ENCODE assay signal across 18 cellular contexts in the genomic region with DNA sequence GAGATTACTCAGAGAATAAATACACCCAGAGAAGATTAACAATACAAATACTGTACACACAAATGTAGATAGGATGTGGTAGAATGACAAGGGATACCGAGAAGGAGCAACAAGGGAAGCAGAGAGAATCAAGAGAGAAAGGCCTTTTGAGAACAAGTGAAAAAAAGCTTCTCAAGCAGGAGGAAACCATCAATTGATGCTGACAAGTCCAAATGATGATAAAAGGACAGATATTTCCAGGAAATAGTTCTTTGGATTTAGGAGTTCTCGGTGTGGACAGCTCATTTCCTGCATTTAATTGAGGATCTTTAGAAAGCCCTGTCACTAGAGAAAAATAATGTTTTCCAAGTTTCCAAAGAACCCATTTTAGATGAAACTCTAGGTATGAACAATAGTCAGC. TPM values are rescaled to one million over a fixed set of nuclear protein-coding genes. Genes with fewer than 3 reads are reported as not detected.
DNase-seq lines count a peak whose midpoint lies in the region; ATAC-seq and TF ChIP-seq lines count a peak whose summit lies in the region.
"Had no signal": no experiment of that assay in that cellular context is flagged by ENCODE, and none has a peak within 500 bp of the region (broad histone marks: within the 10 kb centered on the region; RNA-seq: fewer than 3 reads in every experiment).

No MANE protein-coding gene starts in this region.

- no peak overlapping the region for H3K4me3 Mint-ChIP-seq in CD8-positive, alpha-beta memory T cell
- H3K4me3 Mint-ChIP-seq: CD4-positive, CD25-positive, alpha-beta regulatory T cell; H9; IgD-negative memory B cell had no signal

- no peak overlapping the region for H3K4me2 ChIP-seq in osteoblast (ENCODE audit: insufficient read depth, low read length)
- H3K4me2 ChIP-seq: BLaER1 treated with 17β-estradiol and CSF1 and Interleukin-3, amounts not matched to agents 10 nM and 100 nM had no signal

- peaks cover 0 to 2% of the 10 kb centered on the region in 2 donors for H3K27me3 Mint-ChIP-seq in CD8-positive, alpha-beta memory T cell
- H3K27me3 Mint-ChIP-seq: IgD-negative memory B cell had no signal

- H3K9me3 ChIP-seq in right atrium auricular region (no peaks in the 10 kb centered on the region), mesodermal cell (ENCODE audit: control insufficient read depth, low read length) (no peaks in the 10 kb centered on the region), osteoblast (ENCODE audit: low read depth, low read length) (no peaks in the 10 kb centered on the region)
- no peaks in the 10 kb centered on the region for H3K9me3 ChIP-seq in effector memory CD4-positive, alpha-beta T cell (ENCODE audit: control insufficient read depth, low read length)
- H3K9me3 ChIP-seq in CD8-positive, alpha-beta memory T cell (ENCODE audit: low read length) = no peaks in the 10 kb centered on the region
- H3K9me3 ChIP-seq: BLaER1 treated with 17β-estradiol and CSF1 and Interleukin-3, amounts not matched to agents 10 nM and 100 nM had no signal

- H3K79me2 ChIP-seq in osteoblast (ENCODE audit: insufficient read depth, low read length) = no peaks in the 10 kb centered on the region

- POLR2A ChIA-PET in CD8-positive, alpha-beta memory T cell (lab: Charles Lee) = no interaction called here

- H3K4me1 Mint-ChIP-seq in CD8-positive, alpha-beta memory T cell = peaks cover 0 to 5% (median 4%) of the 10 kb centered on the region in 3 donors
- H3K4me1 Mint-ChIP-seq: CD4-positive, CD25-positive, alpha-beta regulatory T cell had no signal

- H3K36me3 Mint-ChIP-seq in CD8-positive, alpha-beta memory T cell = peaks cover 0 to 2% (median 0%) of the 10 kb centered on the region in 3 donors
- H3K36me3 Mint-ChIP-seq: CD4-positive, CD25-positive, alpha-beta regulatory T cell; IgD-negative memory B cell had no signal

- H3K36me3 ChIP-seq in right atrium auricular region (no peaks in the 10 kb centered on the region), mesodermal cell (ENCODE audit: control insufficient read depth, insufficient read depth, low read length) (no peaks in the 10 kb centered on the region), osteoblast (ENCODE audit: insufficient read depth, low read length) (no peaks in the 10 kb centered on the region)
- no peaks in the 10 kb centered on the region for H3K36me3 ChIP-seq in effector memory CD4-positive, alpha-beta T cell (ENCODE audit: control insufficient read depth, insufficient read depth, low read length)
- H3K36me3 ChIP-seq in CD8-positive, alpha-beta memory T cell (ENCODE audit: insufficient read depth, low read length) = no peaks in the 10 kb centered on the region
- H3K36me3 ChIP-seq: BLaER1 treated with 17β-estradiol and CSF1 and Interleukin-3, amounts not matched to agents 10 nM and 100 nM had no signal

- H3K9me3 Mint-ChIP-seq in CD8-positive, alpha-beta memory T cell = no peaks in the 10 kb centered on the region
- H3K9me3 Mint-ChIP-seq: H9, IgD-negative memory B cell had no signal

- ATAC-seq in Right ventricle myocardium superior (ENCODE audit: poor library complexity) = peak; percentile 15

- no peak for TF ChIP-seq CTCF in right atrium auricular region (IDR thresholded peaks at IDR 0.05)
- no peak for TF ChIP-seq CTCF in fibroblast of pulmonary artery (IDR thresholded peaks at IDR 0.05; ENCODE audit: low read length, missing control alignments)
- no peak for TF ChIP-seq CTCF in osteoblast (IDR thresholded peaks at IDR 0.05; ENCODE audit: extremely low read depth, low read depth, low read length)

- H3K4me3 ChIP-seq in right atrium auricular region = no peak overlapping the region
- no peak overlapping the region for H3K4me3 ChIP-seq in fibroblast of pulmonary artery (replicated peaks; ENCODE audit: low read depth, low read length)
- H3K4me3 ChIP-seq in mesodermal cell (ENCODE audit: extremely low read depth, insufficient read depth, low read length, poor library complexity, severe bottlenecking) = no peak overlapping the region
- no peak overlapping the region for H3K4me3 ChIP-seq in effector memory CD4-positive, alpha-beta T cell (ENCODE audit: insufficient read depth, low read depth, low read length, poor library complexity, severe bottlenecking)
- H3K4me3 ChIP-seq in CD8-positive, alpha-beta memory T cell (ENCODE audit: low read length) = no peak overlapping the region
- no peak overlapping the region for H3K4me3 ChIP-seq in osteoblast (ENCODE audit: insufficient read depth, low read length)
- H3K4me3 ChIP-seq: BLaER1 treated with 17β-estradiol and CSF1 and Interleukin-3, amounts not matched to agents 10 nM and 100 nM had no signal

- H3K27me3 ChIP-seq in right atrium auricular region (no peaks in the 10 kb centered on the region), osteoblast (ENCODE audit: insufficient read depth, low read length) (no peaks in the 10 kb centered on the region)
- no peaks in the 10 kb centered on the region for H3K27me3 ChIP-seq in effector memory CD4-positive, alpha-beta T cell (replicated peaks; ENCODE audit: control insufficient read depth, insufficient read depth, low read length, poor library complexity, severe bottlenecking)
- no peaks in the 10 kb centered on the region for H3K27me3 ChIP-seq in CD8-positive, alpha-beta memory T cell (ENCODE audit: insufficient read depth, low read length, poor library complexity, severe bottlenecking)
- H3K27me3 ChIP-seq: BLaER1 treated with 17β-estradiol and CSF1 and Interleukin-3, amounts not matched to agents 10 nM and 100 nM had no signal

- no peak overlapping the region for H2AFZ ChIP-seq in osteoblast (ENCODE audit: low read length)

- no peaks in the 10 kb centered on the region for H4K20me1 ChIP-seq in osteoblast (ENCODE audit: insufficient read depth, low read length)
- H4K20me1 ChIP-seq: BLaER1 treated with 17β-estradiol and CSF1 and Interleukin-3, amounts not matched to agents 10 nM and 100 nM had no signal

- CTCF ChIA-PET in CD8-positive, alpha-beta memory T cell (lab: Charles Lee) = no interaction called here

- no peak overlapping the region for H3K27ac ChIP-seq in right atrium auricular region
- H3K27ac ChIP-seq in mesodermal cell (ENCODE audit: low read depth, low read length, severe bottlenecking) = peak overlapping the region; percentile 17
- no peak overlapping the region for H3K27ac ChIP-seq in effector memory CD4-positive, alpha-beta T cell (ENCODE audit: insufficient read depth, low read length, poor library complexity, severe bottlenecking)
- no peak overlapping the region for H3K27ac ChIP-seq in CD8-positive, alpha-beta memory T cell (ENCODE audit: low read depth, low read length)
- no peak overlapping the region for H3K27ac ChIP-seq in osteoblast (ENCODE audit: low read depth, low read length)
- H3K27ac ChIP-seq: 22Rv1; BLaER1 treated with 17β-estradiol and CSF1 and Interleukin-3, amounts not matched to agents 10 nM and 100 nM had no signal

- WGBS in mesodermal cell (ENCODE audit: insufficient coverage in 2 of 2), 2 experiments = 61 to 90% methylated on average over 2 of the region's 2 CpGs

- H3K4me1 ChIP-seq in right atrium auricular region = no peaks in the 10 kb centered on the region
- H3K4me1 ChIP-seq in mesodermal cell (ENCODE audit: control insufficient read depth, insufficient read depth, low read length, poor library complexity, severe bottlenecking) = peaks cover 8% of the 10 kb centered on the region
- H3K4me1 ChIP-seq in effector memory CD4-positive, alpha-beta T cell (ENCODE audit: control insufficient read depth, insufficient read depth, low read length, poor library complexity, severe bottlenecking) = no peaks in the 10 kb centered on the region
- no peaks in the 10 kb centered on the region for H3K4me1 ChIP-seq in CD8-positive, alpha-beta memory T cell (ENCODE audit: insufficient read depth, low read length)
- no peaks in the 10 kb centered on the region for H3K4me1 ChIP-seq in osteoblast (ENCODE audit: insufficient read depth, low read length)
- H3K4me1 ChIP-seq: BLaER1 treated with 17β-estradiol and CSF1 and Interleukin-3, amounts not matched to agents 10 nM and 100 nM had no signal

- intact Hi-C loops in Right ventricle myocardium superior (cut with DNase I) = no loop called here

- DNase-seq in Right ventricle myocardium superior = no peak
- no peak for DNase-seq in right atrium auricular region (ENCODE audit: low spot score)
- peak; percentile 51 for DNase-seq in fibroblast of pulmonary artery (ENCODE audit: low read depth)
- DNase-seq in effector memory CD4-positive, alpha-beta T cell = no peak
- no peak for DNase-seq in CD8-positive, alpha-beta memory T cell
- no peak for DNase-seq in activated naive CD4-positive, alpha-beta T cell treated with Interleukin-2 at 50 U/mL for 16 hours
- DNase-seq in osteoblast (ENCODE audit: insufficient read length, low spot score, missing footprints) = no peak
- DNase-seq: ACHN; CD4-positive, CD25-positive, alpha-beta regulatory T cell; DMS79; EL; GOT3; H9 had no signal

- H3K27ac Mint-ChIP-seq in CD8-positive, alpha-beta memory T cell = no peak overlapping the region
- H3K27ac Mint-ChIP-seq: CD4-positive, CD25-positive, alpha-beta regulatory T cell; H9; IgD-negative memory B cell had no signal

RNA-seq across cellular contexts. Expression of gene NPY5R, which starts 48.1 kb away (rescaled TPM):
- total RNA-seq in Right ventricle myocardium superior (not detected), right atrium auricular region (under 1 TPM; 0.24 to 0.30 TPM), osteoblast (not detected in 2 replicates)
- 3.9 TPM for polyA plus RNA-seq in mesodermal cell (2013, experiment 1 of 2)
- 4.7 TPM for polyA plus RNA-seq in mesodermal cell (2013, experiment 2 of 2)
- not detected for total RNA-seq in CD8-positive, alpha-beta memory T cell
- not detected for polyA plus RNA-seq in CD8-positive, alpha-beta memory T cell
- total RNA-seq: CD4-positive, CD25-positive, alpha-beta regulatory T cell; HT-29 had no signal
- polyA plus RNA-seq: CD4-positive, CD25-positive, alpha-beta regulatory T cell; IgD-negative memory B cell had no signal

RNA-seq across cellular contexts. Expression of gene NPY1R, which starts 59.4 kb away (rescaled TPM):
- total RNA-seq in Right ventricle myocardium superior (0.62 TPM), right atrium auricular region (1 to 10 TPM; 4.0 to 4.4 TPM), osteoblast (under 0.01 TPM in 2 replicates)
- polyA plus RNA-seq in mesodermal cell (2013, experiment 1 of 2) = 10.4 TPM
- 8.7 TPM for polyA plus RNA-seq in mesodermal cell (2013, experiment 2 of 2)
- total RNA-seq in CD8-positive, alpha-beta memory T cell = not detected
- not detected for polyA plus RNA-seq in CD8-positive, alpha-beta memory T cell
- total RNA-seq: CD4-positive, CD25-positive, alpha-beta regulatory T cell had no signal
- polyA plus RNA-seq: CD4-positive, CD25-positive, alpha-beta regulatory T cell; IgD-negative memory B cell had no signal
